ENCODE assay signal across 8 cellular contexts in genomic region chr4:1291091-1291490, GRCh38. TPM values are rescaled to one million over a fixed set of nuclear protein-coding genes. Genes with fewer than 3 reads are reported as not detected.
DNase-seq lines count a peak whose midpoint lies in the region; ATAC-seq and TF ChIP-seq lines count a peak whose summit lies in the region.

No MANE protein-coding gene starts in this region.

- H3K27me3 ChIP-seq in HL-60 (ENCODE audit: insufficient read depth, poor library complexity, severe bottlenecking) (no peaks in the 10 kb centered on the region), mucosa of stomach (ENCODE audit: control insufficient read depth, insufficient read depth, low read length) (no peaks in the 10 kb centered on the region)

- TF ChIP-seq CTCF in AG04449 (IDR thresholded peaks at IDR 0.05; ENCODE audit: insufficient read depth, low read length, missing control alignments) (no peak), HL-60 (IDR thresholded peaks at IDR 0.05; ENCODE audit: insufficient read depth, low read length) (no peak), MCF 10A (IDR thresholded peaks at IDR 0.05; ENCODE audit: unreplicated experiment) (no peak)

- CTCF ChIA-PET in AG04449 (lab: Yijun Ruan, JAX) (interaction anchor here (0.9 to 1.7 kb wide), 6 partner anchors 9 to 159 kb away, joined by 3 to 5 read pairs (median 4); no protein-coding TSS in a partner anchor), MCF 10A (lab: Yijun Ruan, JAX) (interaction anchor here (0.5 to 2.2 kb wide), 4 partner anchors 10 to 228 kb away, joined by 4 to 15 read pairs (median 10); partner anchors contain the start of gene UVSSA)

- H3K9me3 ChIP-seq in mucosa of stomach (ENCODE audit: control insufficient read depth, low read length), result no peaks in the 10 kb centered on the region

- peaks cover 25% of the 10 kb centered on the region for H3K4me1 ChIP-seq in mucosa of stomach (ENCODE audit: control insufficient read depth, insufficient read depth, low read length)

- DNase-seq in AG04449 (ENCODE audit: low read depth, low spot score) (no peak), HL-60 (ENCODE audit: low read depth in 1 of 2, low spot score in 1 of 2) (no peak), MCF 10A (ENCODE audit: unreplicated experiment) (no peak), A172 (ENCODE audit: low spot score) (no peak), NCI-H2171 treated with DMSO at 0.1 percent for 48 hours (lab: John Stamatoyannopoulos, UW) (no peak), NCI-H748 (lab: John Stamatoyannopoulos, UW; ENCODE audit: unreplicated experiment) (no peak)

- H3K27ac ChIP-seq in HL-60 (replicated peaks), result peak overlapping the region; percentile 84

- H3K4me3 Mint-ChIP-seq in MCF 10A (ENCODE audit: unreplicated experiment), result peak overlapping the region; percentile 95

- intact Hi-C loops in MCF 10A (cut with micrococcal nuclease), result no loop called here

- H3K4me1 Mint-ChIP-seq in MCF 10A (ENCODE audit: insufficient read depth, unreplicated experiment), result peaks cover 22% of the 10 kb centered on the region

- H3K4me3 ChIP-seq in AG04449 (ENCODE audit: low read depth, low read length) (peak overlapping the region; percentile 79), HL-60 (replicated peaks; ENCODE audit: insufficient read depth, low read length) (peak overlapping the region; percentile 93), mucosa of stomach (ENCODE audit: low read length) (peak overlapping the region; percentile 31)

- peaks cover 5% of the 10 kb centered on the region for H3K9me3 Mint-ChIP-seq in MCF 10A (ENCODE audit: unreplicated experiment)

- ATAC-seq in HG02840 (IDR thresholded peaks at IDR 0.05; ENCODE audit: low FRiP score, unreplicated experiment), result no peak

- no peaks in the 10 kb centered on the region for H3K36me3 ChIP-seq in mucosa of stomach (ENCODE audit: control insufficient read depth, insufficient read depth, low read length)

- H3K9ac ChIP-seq in mucosa of stomach (ENCODE audit: low read length), result peak overlapping the region; percentile 66

- POLR2A ChIA-PET in AG04449 (lab: Yijun Ruan, JAX) (interaction anchor here (1.4 to 2.2 kb wide), 2 partner anchors 10 to 18 kb away, joined by 4 to 10 read pairs; no protein-coding TSS in a partner anchor), MCF 10A (lab: Yijun Ruan, JAX) (interaction anchor here (0.7 to 5.0 kb wide), 10 partner anchors 9 to 280 kb away, joined by 3 to 87 read pairs (median 6); partner anchors contain the start of genes CTBP1, FGFRL1 and UVSSA)

- peak overlapping the region; percentile 95 for H3K27ac Mint-ChIP-seq in MCF 10A (ENCODE audit: low read depth, unreplicated experiment)

- no peaks in the 10 kb centered on the region for H3K27me3 Mint-ChIP-seq in MCF 10A (ENCODE audit: insufficient read depth, unreplicated experiment)

- BruUV-seq in MCF 10A (replicated peaks; lab: Mats Ljungman, UMichigan), result no TSS peak

- H3K36me3 Mint-ChIP-seq in MCF 10A (ENCODE audit: insufficient read depth, unreplicated experiment), result peaks cover 7% of the 10 kb centered on the region

RNA-seq across cellular contexts. Expression of gene MAEA, which starts 1.4 kb away (rescaled TPM):
- 78.8 and 89.6 TPM in 2 replicates for total RNA-seq in MCF 10A (2022)
- 80.9 and 100 TPM in 2 replicates for total RNA-seq in A172 (2014; rRNA removed; shearing (Covaris generic))

RNA-seq across cellular contexts. Expression of gene CTBP1, which starts 42.2 kb away (rescaled TPM):
- 133 and 152 TPM in 2 replicates for total RNA-seq in MCF 10A (2022)
- 166 and 240 TPM in 2 replicates for total RNA-seq in A172 (2014; rRNA removed; shearing (Covaris generic))

RNA-seq across cellular contexts. Expression of gene UVSSA, which starts 55.9 kb away (rescaled TPM):
- total RNA-seq in MCF 10A (2022), result 41.1 and 43.6 TPM in 2 replicates
- total RNA-seq in A172 (2014; rRNA removed; shearing (Covaris generic)), result 7.2 and 9.8 TPM in 2 replicates

Comparison
In these comparisons a context has a peak if more than half of its experiments do, and no peak if none do; other contexts are left out.
1. H3K4me3 ChIP-seq: peak in every context shown above with its lines; median percentile 93 in HL-60; 79 in AG04449; 31 in mucosa of stomach.